ENCODE assay signal across 20 cellular contexts in genomic region chr11:102196816-102197215, GRCh38.
A peak's percentile ranks its signal among the peaks of the same experiment; 100 is the strongest.
DNase-seq lines count a peak whose midpoint lies in the region; ATAC-seq, FAIRE-seq and TF ChIP-seq lines count a peak whose summit lies in the region.
"Had no signal": no experiment of that assay in that cellular context is flagged by ENCODE, and none has a peak within 500 bp of the region (broad histone marks: within the 10 kb centered on the region; RNA-seq: fewer than 3 reads in every experiment).

No MANE protein-coding gene starts in this region.

- TF ChIP-seq CTCF in HepG2 (CRISPR knock-in tag; IDR thresholded peaks at IDR 0.05): no peak
- TF ChIP-seq CTCF in right lobe of liver (IDR thresholded peaks at IDR 0.05): no peak
- TF ChIP-seq CTCF in endodermal cell (conservative IDR thresholded peaks at IDR 0.05): no peak
- TF ChIP-seq CTCF in nephron (IDR thresholded peaks at IDR 0.05; ENCODE audit: unreplicated experiment in 3 of 3): no peak

- H3K36me3 Mint-ChIP-seq in endodermal cell (ENCODE audit: low read depth): peaks cover 41% of the 10 kb centered on the region
- H3K36me3 Mint-ChIP-seq in nephron (ENCODE audit: low read depth): peaks cover 48% of the 10 kb centered on the region
- H3K36me3 Mint-ChIP-seq in activated CD8-positive, alpha-beta T cell treated with anti-CD3 and anti-CD28 coated beads, Interleukin-2, amount 10 ng/mL, durations not matched to agents 7 days and 5 days (ENCODE audit: low read depth): no peaks in the 10 kb centered on the region

- H3K4me2 ChIP-seq in HepG2 (ENCODE audit: low read depth, low read length): no peak overlapping the region
- H3K4me2 ChIP-seq: BLaER1 treated with 17β-estradiol and CSF1 and Interleukin-3, amounts not matched to agents 10 nM and 100 nM had no signal

- TF ChIP-seq EP300 in HepG2 (IDR thresholded peaks at IDR 0.05; ENCODE audit: low read depth in 2 of 2, low read length in 2 of 2) (no peak), HepG2 (CRISPR knock-in tag; IDR thresholded peaks at IDR 0.05; ENCODE audit: borderline replicate concordance) (no peak)

- no peak for TF ChIP-seq RAD21 in HepG2 (CRISPR knock-in tag; IDR thresholded peaks at IDR 0.05)

- H3K27me3 Mint-ChIP-seq in endodermal cell (ENCODE audit: insufficient read depth) (no peaks in the 10 kb centered on the region), nephron (ENCODE audit: low read depth) (no peaks in the 10 kb centered on the region)
- H3K27me3 Mint-ChIP-seq in activated CD8-positive, alpha-beta T cell treated with anti-CD3 and anti-CD28 coated beads, Interleukin-2, amount 10 ng/mL, durations not matched to agents 7 days and 5 days (ENCODE audit: low read depth): peaks cover 15% of the 10 kb centered on the region

- H3K79me2 ChIP-seq in HepG2 (ENCODE audit: insufficient read depth, low read length): peaks cover 23% of the 10 kb centered on the region

- H3K9me3 ChIP-seq in HepG2 (ENCODE audit: low read length) (peaks cover 12% of the 10 kb centered on the region; the same call in 1 of the 2 replicates), right lobe of liver (no peaks in the 10 kb centered on the region), endodermal cell (ENCODE audit: control insufficient read depth, low read length) (peaks cover 21% of the 10 kb centered on the region)
- H3K9me3 ChIP-seq: left ventricle myocardium inferior had no signal

- H3K27ac Mint-ChIP-seq in endodermal cell (peak overlapping the region; percentile 85), nephron (peak overlapping the region; percentile 54 to 85 (median 61))
- no peak overlapping the region for H3K27ac Mint-ChIP-seq in activated CD8-positive, alpha-beta T cell treated with anti-CD3 and anti-CD28 coated beads, Interleukin-2, amount 10 ng/mL, durations not matched to agents 7 days and 5 days
- H3K27ac Mint-ChIP-seq: activated CD4-positive, alpha-beta T cell treated with anti-CD3 and anti-CD28 coated beads, Interleukin-2, amount 10 ng/mL, durations not matched to agents 7 days and 5 days had no signal

- no peaks in the 10 kb centered on the region for H3K27me3 ChIP-seq in HepG2 (ENCODE audit: control insufficient read depth in 1 of 2, insufficient read depth in 2 of 2, low read length in 2 of 2)
- H3K27me3 ChIP-seq in right lobe of liver: no peaks in the 10 kb centered on the region
- no peaks in the 10 kb centered on the region for H3K27me3 ChIP-seq in endodermal cell (ENCODE audit: control insufficient read depth, insufficient read depth, low read length, poor library complexity, severe bottlenecking)
- H3K27me3 ChIP-seq: BLaER1 treated with 17β-estradiol and CSF1 and Interleukin-3, amounts not matched to agents 10 nM and 100 nM had no signal

- in situ Hi-C loops in HepG2 (cut with HindIII; ENCODE audit: extremely low pct_ligation_motif_present, low pct_unique_long_range_greater_than_20kb): no loop called here

- WGBS in HepG2 (ENCODE audit: low lambda C conversion rate): 95% methylated on average over 3 of the region's 3 CpGs
- WGBS in right lobe of liver (ENCODE audit: insufficient coverage, low coverage, low lambda C conversion rate, missing lambda C conversion rate): 86% methylated on average over 3 of the region's 3 CpGs
- WGBS in endodermal cell (ENCODE audit: insufficient coverage in 1 of 2, insufficient read length in 1 of 2), 2 experiments: 59 to 67% methylated on average over 1 to 3 of the region's 3 CpGs

- POLR2A ChIA-PET in HepG2 (lab: Yijun Ruan, JAX): no interaction called here
- POLR2A ChIA-PET in activated CD8-positive, alpha-beta T cell treated with anti-CD3 and anti-CD28 coated beads, Interleukin-2, amount 10 ng/mL, durations not matched to agents 7 days and 5 days (lab: Charles Lee): no interaction called here

- H3K4me1 Mint-ChIP-seq in endodermal cell (peaks cover 37% of the 10 kb centered on the region), nephron (peaks cover 38% of the 10 kb centered on the region)
- H3K4me1 Mint-ChIP-seq in activated CD8-positive, alpha-beta T cell treated with anti-CD3 and anti-CD28 coated beads, Interleukin-2, amount 10 ng/mL, durations not matched to agents 7 days and 5 days (ENCODE audit: low read depth): no peaks in the 10 kb centered on the region
- H3K4me1 Mint-ChIP-seq: activated CD4-positive, alpha-beta T cell treated with anti-CD3 and anti-CD28 coated beads, Interleukin-2, amount 10 ng/mL, durations not matched to agents 7 days and 5 days had no signal

- TF ChIP-seq POLR2A in HepG2 (IDR thresholded peaks at IDR 0.05; ENCODE audit: insufficient read depth in 1 of 2, low read depth in 2 of 2, low read length in 2 of 2) (no peak), right lobe of liver (IDR thresholded peaks at IDR 0.05) (no peak)

- H3K9me3 Mint-ChIP-seq in endodermal cell (peaks cover 11% of the 10 kb centered on the region), nephron (no peaks in the 10 kb centered on the region)
- no peaks in the 10 kb centered on the region for H3K9me3 Mint-ChIP-seq in activated CD8-positive, alpha-beta T cell treated with anti-CD3 and anti-CD28 coated beads, Interleukin-2, amount 10 ng/mL, durations not matched to agents 7 days and 5 days (ENCODE audit: insufficient read depth)
- H3K9me3 Mint-ChIP-seq: activated CD4-positive, alpha-beta T cell treated with anti-CD3 and anti-CD28 coated beads, Interleukin-2, amount 10 ng/mL, durations not matched to agents 7 days and 5 days had no signal

- H4K20me1 ChIP-seq in HepG2 (ENCODE audit: insufficient read depth, low read length): no peaks in the 10 kb centered on the region
- H4K20me1 ChIP-seq: BLaER1 treated with 17β-estradiol and CSF1 and Interleukin-3, amounts not matched to agents 10 nM and 100 nM had no signal

- H3K9ac ChIP-seq in HepG2 (ENCODE audit: insufficient read depth, low read depth, low read length): no peak overlapping the region
- H3K9ac ChIP-seq in endodermal cell (ENCODE audit: extremely low read depth, low read length, poor library complexity, severe bottlenecking): peak overlapping the region; percentile 44
- H3K9ac ChIP-seq: BLaER1 treated with 17β-estradiol and CSF1 and Interleukin-3, amounts not matched to agents 10 nM and 100 nM had no signal

- no peak overlapping the region for H2AFZ ChIP-seq in HepG2 (ENCODE audit: low read length)

- no TSS peak for BruUV-seq in HepG2 (replicated peaks; lab: Mats Ljungman, UMichigan)

- intact Hi-C loops in HepG2 (cut with micrococcal nuclease; ENCODE audit: unreplicated experiment) (no loop called here), right lobe of liver (cut with DNase I) (no loop called here)

- FAIRE-seq in HepG2 (lab: Jason Lieb, UNC): no peak
- FAIRE-seq: frontal cortex, GM12891, K562, TTC549 had no signal

- H3K27ac ChIP-seq in HepG2 (ENCODE audit: extremely low read length, insufficient read depth, low read length): no peak overlapping the region
- no peak overlapping the region for H3K27ac ChIP-seq in right lobe of liver
- H3K27ac ChIP-seq in endodermal cell (ENCODE audit: low read depth, low read length): peak overlapping the region; percentile 58
- H3K27ac ChIP-seq: BLaER1 treated with 17β-estradiol and CSF1 and Interleukin-3, amounts not matched to agents 10 nM and 100 nM; left ventricle myocardium inferior had no signal

- CTCF ChIA-PET in HepG2 (lab: Yijun Ruan, JAX; ENCODE audit: low intra/inter-chr PET ratio, low total read pairs): no interaction called here
- CTCF ChIA-PET in activated CD8-positive, alpha-beta T cell treated with anti-CD3 and anti-CD28 coated beads, Interleukin-2, amount 10 ng/mL, durations not matched to agents 7 days and 5 days (lab: Charles Lee): no interaction called here

- no peak overlapping the region for H3K4me3 Mint-ChIP-seq in endodermal cell
- H3K4me3 Mint-ChIP-seq in nephron: peak overlapping the region in 1 of 3 experiments; percentile 44
- no peak overlapping the region for H3K4me3 Mint-ChIP-seq in activated CD8-positive, alpha-beta T cell treated with anti-CD3 and anti-CD28 coated beads, Interleukin-2, amount 10 ng/mL, durations not matched to agents 7 days and 5 days
- H3K4me3 Mint-ChIP-seq: activated CD4-positive, alpha-beta T cell treated with anti-CD3 and anti-CD28 coated beads, Interleukin-2, amount 10 ng/mL, durations not matched to agents 7 days and 5 days had no signal

- H3K4me3 ChIP-seq in HepG2 (replicated peaks in 1 of 3; ENCODE audit: insufficient read depth in 1 of 3, low read depth in 2 of 3, low read length in 3 of 3) (no peak overlapping the region), right lobe of liver (no peak overlapping the region), endodermal cell (ENCODE audit: low read length) (no peak overlapping the region)
- H3K4me3 ChIP-seq: BLaER1 treated with 17β-estradiol and CSF1 and Interleukin-3, amounts not matched to agents 10 nM and 100 nM; K562; left ventricle myocardium inferior had no signal

- ATAC-seq in HepG2 (no peak), right lobe of liver (no peak), HG03571 (IDR thresholded peaks at IDR 0.05; ENCODE audit: unreplicated experiment) (no peak), GM21717 (IDR thresholded peaks at IDR 0.05; ENCODE audit: unreplicated experiment) (no peak)
- ATAC-seq in activated CD8-positive, alpha-beta T cell treated with anti-CD3 and anti-CD28 coated beads, Interleukin-2, amount 10 ng/mL, durations not matched to agents 7 days and 5 days: no peak
- ATAC-seq: K562 had no signal

- DNase-seq in HepG2 (ENCODE audit: low spot score) (no peak), right lobe of liver (no peak), endodermal cell (no peak)
- no peak for DNase-seq in activated CD4-positive, CD25-positive, alpha-beta regulatory T cell treated with anti-CD3 and anti-CD28 coated beads, Interleukin-2, amount 50 U/mL, for 72 hours
- no peak for DNase-seq in activated CD8-positive, alpha-beta T cell treated with anti-CD3 and anti-CD28 coated beads, Interleukin-2, amount 10 ng/mL, durations not matched to agents 7 days and 5 days
- DNase-seq: activated CD4-positive, alpha-beta T cell treated with anti-CD3 and anti-CD28 coated beads, Interleukin-2, amount 10 ng/mL, durations not matched to agents 7 days and 5 days; activated gamma-delta T cell; anterior cingulate cortex; left ventricle myocardium inferior; NCI-H2029 treated with DMSO at 0.1 percent for 48 hours; RPMI8226; stimulated activated CD4-positive, alpha-beta T cell treated with anti-CD3 and anti-CD28 coated beads, Interleukin-4, amount 100 ng/mL, for 24 hours had no signal

- H3K36me3 ChIP-seq in HepG2 (replicated peaks in 1 of 2; ENCODE audit: control insufficient read depth in 1 of 2, insufficient read depth in 2 of 2, low read length in 2 of 2) (peaks cover 2 to 19% of the 10 kb centered on the region in 2 experiments), right lobe of liver (no peaks in the 10 kb centered on the region), endodermal cell (ENCODE audit: control insufficient read depth, insufficient read depth, low read length) (peaks cover 60% of the 10 kb centered on the region)
- H3K36me3 ChIP-seq: left ventricle myocardium inferior had no signal

- H3K4me1 ChIP-seq in HepG2 (ENCODE audit: insufficient read depth, low read length) (peaks cover 92% of the 10 kb centered on the region), right lobe of liver (peaks cover 0 to 29% (median 4%) of the 10 kb centered on the region in 4 donors), endodermal cell (ENCODE audit: control insufficient read depth, insufficient read depth, low read length) (peaks cover 9% of the 10 kb centered on the region)
- H3K4me1 ChIP-seq: BLaER1 treated with 17β-estradiol and CSF1 and Interleukin-3, amounts not matched to agents 10 nM and 100 nM had no signal

TF ChIP-seq in HepG2, 621 proteins besides CTCF, POLR2A, EP300 and RAD21 (continues in another document):
- peak; percentile 18 for TF ChIP-seq AGO2 (optimal IDR thresholded peaks at IDR 0.05; ENCODE audit: low read depth, low read length)
